ENCODE assay signal across 11 cellular contexts in the genomic region with DNA sequence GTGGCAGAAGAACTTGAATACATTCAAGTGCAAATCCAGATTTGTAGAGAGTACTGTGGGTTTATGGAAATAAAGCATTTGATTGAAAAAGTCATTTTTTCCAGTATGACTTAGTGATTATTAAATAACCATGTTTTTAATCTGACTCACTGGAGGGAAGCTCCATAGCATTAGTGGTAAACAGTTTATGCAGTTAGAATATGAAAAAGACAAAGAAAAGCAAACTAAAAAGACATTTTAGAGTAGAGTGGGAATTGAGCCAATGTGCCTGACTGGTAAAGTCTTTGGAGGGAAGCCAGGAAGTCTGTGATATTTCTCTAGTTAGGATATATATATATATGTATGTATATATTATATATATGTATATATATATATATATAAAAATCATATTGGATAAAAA. TPM values are rescaled to one million over a fixed set of nuclear protein-coding genes. Genes with fewer than 3 reads are reported as not detected.
DNase-seq lines count a peak whose midpoint lies in the region; ATAC-seq and TF ChIP-seq lines count a peak whose summit lies in the region.
"Had no signal": no experiment of that assay in that cellular context is flagged by ENCODE, and none has a peak within 500 bp of the region (broad histone marks: within the 10 kb centered on the region; RNA-seq: fewer than 3 reads in every experiment).

No MANE protein-coding gene starts in this region.

- TF ChIP-seq CTCF in esophagus muscularis mucosa (IDR thresholded peaks at IDR 0.05): no peak
- no peak for TF ChIP-seq CTCF in osteocyte (IDR thresholded peaks at IDR 0.05)
- no peak for TF ChIP-seq CTCF in GM10266 (IDR thresholded peaks at IDR 0.05; ENCODE audit: control insufficient read depth, insufficient read depth, low read depth, missing control alignments)

- H3K4me3 Mint-ChIP-seq in osteocyte (ENCODE audit: unreplicated experiment): peak overlapping the region; percentile 61

- peaks cover 5 to 23% (median 20%) of the 10 kb centered on the region in 4 donors for H3K4me1 ChIP-seq in esophagus muscularis mucosa
- H3K4me1 ChIP-seq: pancreas had no signal

- H3K27ac Mint-ChIP-seq in osteocyte (ENCODE audit: unreplicated experiment): peak overlapping the region; percentile 93

- no peaks in the 10 kb centered on the region for H3K27me3 ChIP-seq in esophagus muscularis mucosa
- H3K27me3 ChIP-seq: pancreas had no signal

- H3K4me3 ChIP-seq in SK-N-MC (peak overlapping the region; percentile 71), esophagus muscularis mucosa (peak overlapping the region; percentile 35 to 53 (median 47))

- peaks cover 45% of the 10 kb centered on the region for H3K4me1 Mint-ChIP-seq in osteocyte (ENCODE audit: unreplicated experiment)

- peak; percentile 48 for DNase-seq in ELR (ENCODE audit: low read depth)
- DNase-seq in SK-N-MC (ENCODE audit: low read depth, low spot score): peak; percentile 70
- DNase-seq in esophagus muscularis mucosa (ENCODE audit: extremely low spot score): no peak
- no peak for DNase-seq in osteocyte (ENCODE audit: extremely low spot score, unreplicated experiment)
- DNase-seq in NCI-H82 treated with DMSO at 0.1 percent for 48 hours (lab: John Stamatoyannopoulos, UW; ENCODE audit: unreplicated experiment): no peak
- no peak for DNase-seq in GM10266 (ENCODE audit: extremely low spot score)
- DNase-seq in NOMO-1 treated with DMSO at 0.1 percent for 48 hours (lab: John Stamatoyannopoulos, UW; ENCODE audit: unreplicated experiment): no peak
- DNase-seq: pancreas, trophoblast cell had no signal

- H3K9me3 ChIP-seq in SK-N-MC (ENCODE audit: low read depth, low read length) (no peaks in the 10 kb centered on the region), esophagus muscularis mucosa (no peaks in the 10 kb centered on the region)
- H3K9me3 ChIP-seq: pancreas had no signal

- H3K36me3 Mint-ChIP-seq in osteocyte (ENCODE audit: unreplicated experiment): peaks cover 14% of the 10 kb centered on the region

- no peak for TF ChIP-seq EP300 in esophagus muscularis mucosa (IDR thresholded peaks at IDR 0.05)

- H3K27ac ChIP-seq in SK-N-MC (peak overlapping the region; percentile 93), esophagus muscularis mucosa (replicated peaks in 1 of 4) (peak overlapping the region; percentile 31 to 63 (median 52))
- H3K27ac ChIP-seq: pancreas had no signal

- intact Hi-C loops in esophagus muscularis mucosa (cut with DNase I): loop anchor here (5.0 kb wide), 1 partner anchor 46 kb away; no protein-coding TSS in a partner anchor

- H3K36me3 ChIP-seq in SK-N-MC (ENCODE audit: insufficient read depth, low read length): peaks cover 61% of the 10 kb centered on the region
- no peaks in the 10 kb centered on the region for H3K36me3 ChIP-seq in esophagus muscularis mucosa
- H3K36me3 ChIP-seq: pancreas had no signal

- ATAC-seq in HG02763 (IDR thresholded peaks at IDR 0.05; ENCODE audit: unreplicated experiment): no peak
- ATAC-seq: pancreas had no signal

- H3K9ac ChIP-seq in SK-N-MC (ENCODE audit: insufficient read length): peak overlapping the region; percentile 42

- H3K9me3 Mint-ChIP-seq in osteocyte (ENCODE audit: unreplicated experiment): peaks cover 4% of the 10 kb centered on the region

- TF ChIP-seq POLR2A in esophagus muscularis mucosa (IDR thresholded peaks at IDR 0.05; ENCODE audit: low read depth): no peak

- H3K27me3 Mint-ChIP-seq in osteocyte (ENCODE audit: unreplicated experiment): no peaks in the 10 kb centered on the region

RNA-seq across cellular contexts. Expression of a gene that starts 53.4 kb away (rescaled TPM):
- total RNA-seq in esophagus muscularis mucosa (10 to 100 TPM; 44.0 to 60.9 (median 49.7) TPM), osteocyte (106 and 114 TPM in 2 replicates)
- total RNA-seq: T-helper 2 cell treated with Interferon-gamma antibody and Interleukin-4, amounts not matched to agents 100 ng/mL and 5 ng/mL, for 36 hours had no signal

Comparison
In these comparisons a context has a peak if more than half of its experiments do, and no peak if none do; other contexts are left out.
1. DNase-seq: peak in ELR (single experiment) and SK-N-MC (single experiment); none in esophagus muscularis mucosa (single experiment), osteocyte (single experiment), NCI-H82 treated with DMSO at 0.1 percent for 48 hours (single experiment), GM10266 (single experiment) and NOMO-1 treated with DMSO at 0.1 percent for 48 hours (single experiment).